ENCODE assay signal across 12 cellular contexts in genomic region chr14:28765169-28765906, GRCh38. TPM values are rescaled to one million over a fixed set of nuclear protein-coding genes. Genes with fewer than 3 reads are reported as not detected.
DNase-seq lines count a peak whose midpoint lies in the region; ATAC-seq and TF ChIP-seq lines count a peak whose summit lies in the region.
"Had no signal": no experiment of that assay in that cellular context is flagged by ENCODE, and none has a peak within 500 bp of the region (broad histone marks: within the 10 kb centered on the region; RNA-seq: fewer than 3 reads in every experiment).

No MANE protein-coding gene starts in this region.

- peaks cover 4% of the 10 kb centered on the region for H3K36me3 Mint-ChIP-seq in activated T-cell treated with anti-CD3 and anti-CD28 coated beads, Interleukin-2, amount 50 U/mL, for 24 hours (ENCODE audit: low read depth)

- peaks cover 89% of the 10 kb centered on the region for H3K27me3 ChIP-seq in iPS-18a (ENCODE audit: control insufficient read depth, insufficient read depth, low read length)

- H3K4me1 ChIP-seq in iPS-18a (ENCODE audit: control insufficient read depth, low read depth, low read length), result peaks cover 7% of the 10 kb centered on the region
- H3K4me1 ChIP-seq: pancreas had no signal

- peaks cover 18% of the 10 kb centered on the region for H3K4me1 Mint-ChIP-seq in activated T-cell treated with anti-CD3 and anti-CD28 coated beads, Interleukin-2, amount 50 U/mL, for 24 hours (ENCODE audit: low read depth)

- H3K27me3 Mint-ChIP-seq in activated T-cell treated with anti-CD3 and anti-CD28 coated beads, Interleukin-2, amount 50 U/mL, for 24 hours, result peaks cover 73% of the 10 kb centered on the region

- H3K27ac Mint-ChIP-seq in activated T-cell treated with anti-CD3 and anti-CD28 coated beads, Interleukin-2, amount 50 U/mL, for 24 hours, result no peak overlapping the region

- no peak overlapping the region for H3K27ac ChIP-seq in iPS-18a (ENCODE audit: low read length)
- H3K27ac ChIP-seq in temporal lobe (ENCODE audit: low read depth, low read length), result peak overlapping the region; percentile 83
- H3K27ac ChIP-seq: pancreas had no signal

- no peaks in the 10 kb centered on the region for H3K9me3 ChIP-seq in iPS-18a (ENCODE audit: control insufficient read depth, low read depth, low read length)
- H3K9me3 ChIP-seq: pancreas had no signal

- peak; percentile 16; the same call in 2 of the 3 replicates for ATAC-seq in SK-N-SH treated with all-trans-retinoic acid at 6 μM for 48 hours

- peak overlapping the region; percentile 32 for H3K4me3 Mint-ChIP-seq in activated T-cell treated with anti-CD3 and anti-CD28 coated beads, Interleukin-2, amount 50 U/mL, for 24 hours

- DNase-seq in activated T-cell treated with anti-CD3 and anti-CD28 coated beads, Interleukin-2, amount 50 U/mL, for 24 hours, result no peak
- DNase-seq in activated T-cell treated with anti-CD3 and anti-CD28 coated beads for 4 hours (no peak), NCI-H187 treated with DMSO at 0.1 percent for 48 hours (lab: John Stamatoyannopoulos, UW) (no peak), putamen (ENCODE audit: low spot score) (no peak), activated gamma-delta T cell (lab: John Stamatoyannopoulos, UW) (no peak)
- DNase-seq: activated CD4-positive, alpha-beta T cell treated with anti-CD3 and anti-CD28 coated beads for 1 hour; effector CD8-positive, alpha-beta T cell had no signal

- H3K9ac ChIP-seq in iPS-18a (ENCODE audit: low read length), result peak overlapping the region; percentile 19

- H3K9me3 Mint-ChIP-seq in activated T-cell treated with anti-CD3 and anti-CD28 coated beads, Interleukin-2, amount 50 U/mL, for 24 hours, result peaks cover 15% of the 10 kb centered on the region

- H3K4me3 ChIP-seq in iPS-18a (ENCODE audit: low read length), result peak overlapping the region; percentile 75

- H3K36me3 ChIP-seq in iPS-18a (ENCODE audit: control insufficient read depth, low read depth, low read length), result no peaks in the 10 kb centered on the region
- H3K36me3 ChIP-seq: pancreas had no signal

TF ChIP-seq in SK-N-SH treated with all-trans-retinoic acid at 6 μM for 48 hours, 23 proteins besides CTCF, POLR2A, EP300 and RAD21:
- TF ChIP-seq BACH2 (CRISPR knock-in tag; IDR thresholded peaks at IDR 0.05; ENCODE audit: borderline replicate concordance) (no peak), PATZ1 (CRISPR knock-in tag; IDR thresholded peaks at IDR 0.05; ENCODE audit: borderline replicate concordance) (no peak), ESRRG (CRISPR knock-in tag; IDR thresholded peaks at IDR 0.05) (no peak), ZNF8 (CRISPR knock-in tag; IDR thresholded peaks at IDR 0.05) (no peak), ISL1 (CRISPR knock-in tag; IDR thresholded peaks at IDR 0.05) (no peak), TCF4 (CRISPR knock-in tag; IDR thresholded peaks at IDR 0.05; ENCODE audit: borderline replicate concordance) (no peak), ZC3H10 (CRISPR knock-in tag; IDR thresholded peaks at IDR 0.05) (no peak), ZFP3 (CRISPR knock-in tag; IDR thresholded peaks at IDR 0.05) (no peak), SNAI2 (CRISPR knock-in tag; IDR thresholded peaks at IDR 0.05) (no peak), ZNF565 (CRISPR knock-in tag; conservative IDR thresholded peaks at IDR 0.05; ENCODE audit: low read depth) (no peak), ZNF70 (CRISPR knock-in tag; IDR thresholded peaks at IDR 0.05) (no peak), CSDC2 (CRISPR knock-in tag; IDR thresholded peaks at IDR 0.05) (no peak), RARB (CRISPR knock-in tag; IDR thresholded peaks at IDR 0.05) (no peak), CSRNP3 (CRISPR knock-in tag; IDR thresholded peaks at IDR 0.05) (no peak), TOX (CRISPR knock-in tag; IDR thresholded peaks at IDR 0.05; ENCODE audit: borderline replicate concordance) (no peak), ZFP30 (CRISPR knock-in tag; IDR thresholded peaks at IDR 0.05) (no peak), CREB5 (CRISPR knock-in tag; IDR thresholded peaks at IDR 0.05; ENCODE audit: low read depth) (no peak), OSR1 (CRISPR knock-in tag; IDR thresholded peaks at IDR 0.05) (no peak)
TF ChIP-seq in SK-N-SH treated with all-trans-retinoic acid at 6 μM for 48 hours: peak in this region for 0.

RNA-seq across cellular contexts. Expression of gene FOXG1, which starts 1.2 kb away (rescaled TPM):
- total RNA-seq in temporal lobe, result 54.8 TPM
- total RNA-seq: pancreas, subcutaneous adipose tissue had no signal
